ENCODE assay signal across 16 cellular contexts in the genomic region with DNA sequence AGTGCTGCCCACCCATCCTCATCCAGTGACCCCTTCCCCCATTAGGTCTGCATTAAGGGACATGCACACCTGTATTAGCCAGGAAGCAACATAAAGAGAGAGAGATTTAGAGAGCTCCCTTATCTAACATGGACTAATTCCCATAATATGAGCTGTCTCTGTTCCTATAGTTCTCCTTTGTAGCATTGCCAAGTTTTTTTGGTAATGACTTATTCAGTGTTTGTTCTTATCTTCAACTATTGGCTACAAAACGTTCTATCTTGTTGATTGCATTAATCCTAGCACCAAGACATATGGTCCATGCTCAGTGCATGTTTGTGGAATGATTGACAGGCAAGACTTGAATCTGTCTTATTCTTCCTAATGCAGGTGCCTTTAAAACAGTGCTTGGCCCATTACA.
A peak's percentile ranks its signal among the peaks of the same experiment; 100 is the strongest.
DNase-seq lines count a peak whose midpoint lies in the region; TF ChIP-seq lines count a peak whose summit lies in the region.
"Had no signal": no experiment of that assay in that cellular context is flagged by ENCODE, and none has a peak within 500 bp of the region (broad histone marks: within the 10 kb centered on the region; RNA-seq: fewer than 3 reads in every experiment).

No MANE protein-coding gene starts in this region.

- intact Hi-C loops in cardiac septum (cut with DNase I) = no loop called here

- no peak for TF ChIP-seq CTCF in choroid plexus epithelial cell (conservative IDR thresholded peaks at IDR 0.05; ENCODE audit: low read depth, low read length)

- DNase-seq in NCI-H446 treated with DMSO at 0.1 percent for 48 hours (lab: John Stamatoyannopoulos, UW) (peak; percentile 4), NCI-H446 (lab: John Stamatoyannopoulos, UW) (no peak), amniotic epithelial cell (ENCODE audit: low read depth) (peak; percentile 1), choroid plexus epithelial cell (ENCODE audit: low read depth) (peak; percentile 5), cardiac septum (ENCODE audit: low spot score) (no peak), NOMO-1 (lab: John Stamatoyannopoulos, UW; ENCODE audit: unreplicated experiment in 2 of 2) (no peak), activated gamma-delta T cell treated with Interleukin-2 at 50 U/mL for 16 hours (no peak)
- DNase-seq: CD8-positive, alpha-beta memory T cell; COR-L47; DMS 273 treated with DMSO at 0.1 percent for 48 hours; DMS53; DND-41; EL; GM23248 had no signal

- no peak overlapping the region for H3K4me3 ChIP-seq in choroid plexus epithelial cell (ENCODE audit: low read depth, low read length)
- H3K4me3 ChIP-seq: BLaER1 treated with 17β-estradiol and CSF1 and Interleukin-3, amounts not matched to agents 10 nM and 100 nM; GM23248; HAP-1 had no signal

Comparison
In these comparisons a context has a peak if more than half of its experiments do, and no peak if none do; other contexts are left out.
1. DNase-seq: peak in NCI-H446 treated with DMSO at 0.1 percent for 48 hours (single experiment), amniotic epithelial cell (single experiment) and choroid plexus epithelial cell (single experiment); none in NCI-H446 (0 of 2), cardiac septum (single experiment), NOMO-1 (0 of 2) and activated gamma-delta T cell treated with Interleukin-2 at 50 U/mL for 16 hours (single experiment).